In the genomic region with DNA sequence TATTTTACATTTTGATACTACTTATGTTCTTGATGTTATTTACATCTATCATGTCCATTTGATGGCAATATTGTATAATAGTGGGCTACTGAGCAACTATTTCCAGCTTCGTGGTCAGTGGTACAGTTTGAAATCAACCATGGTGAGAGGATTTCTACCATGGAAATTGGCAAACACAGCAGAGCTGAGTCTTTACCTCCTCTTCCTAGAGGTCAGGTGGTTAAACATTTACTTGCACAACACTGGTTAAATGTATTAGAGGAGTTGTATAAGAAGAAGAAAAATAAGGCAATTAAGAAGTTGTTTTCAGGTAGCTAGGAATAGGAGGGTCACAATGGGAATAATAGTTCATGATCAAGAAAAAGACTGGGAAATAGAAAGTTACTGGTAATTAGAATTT, we compare ENCODE assay signal across 16 cellular contexts. TPM values are rescaled to one million over a fixed set of nuclear protein-coding genes. Genes with fewer than 3 reads are reported as not detected.
DNase-seq lines count a peak whose midpoint lies in the region; ATAC-seq, FAIRE-seq and TF ChIP-seq lines count a peak whose summit lies in the region.
"Had no signal": no experiment of that assay in that cellular context is flagged by ENCODE, and none has a peak within 500 bp of the region (broad histone marks: within the 10 kb centered on the region; RNA-seq: fewer than 3 reads in every experiment).

No MANE protein-coding gene starts in this region.

- no peaks in the 10 kb centered on the region for H3K4me1 ChIP-seq in kidney (ENCODE audit: control insufficient read depth in 1 of 2, insufficient read depth in 1 of 2, low read depth in 1 of 2, low read length in 2 of 2)
- peaks cover 5 to 28% (median 23%) of the 10 kb centered on the region in 3 donors for H3K4me1 ChIP-seq in pancreas
- H3K4me1 ChIP-seq in stomach: peaks cover 4 to 30% (median 19%) of the 10 kb centered on the region in 4 donors

- no peak overlapping the region for H3K9ac ChIP-seq in kidney (ENCODE audit: low read length in 2 of 2)
- H3K9ac ChIP-seq: BLaER1 had no signal

- no peak overlapping the region for H3K27ac ChIP-seq in kidney (ENCODE audit: low read depth in 2 of 2, low read length in 2 of 2)
- no peak overlapping the region for H3K27ac ChIP-seq in pancreas
- H3K27ac ChIP-seq in stomach: no peak overlapping the region
- H3K27ac ChIP-seq: BLaER1 had no signal

- 17 to 27% methylated on average over 1 of the region's 1 CpG for WGBS in pancreas, 2 donors
- WGBS in stomach, 5 donors: 37 to 54% (median 40%) methylated on average over 1 of the region's 1 CpG

- TF ChIP-seq CTCF in kidney (IDR thresholded peaks at IDR 0.05; ENCODE audit: borderline replicate concordance, extremely low read depth, insufficient read depth) (no peak), pancreas (IDR thresholded peaks at IDR 0.05) (no peak), stomach (IDR thresholded peaks at IDR 0.05) (no peak)

- ATAC-seq in pancreas (peak in 3 of 4 donors; percentile 66 to 78 (median 69)), HG03095 (IDR thresholded peaks at IDR 0.05; ENCODE audit: unreplicated experiment) (no peak)
- ATAC-seq: HCT116 had no signal

- peak; percentile 38 for FAIRE-seq in kidney (lab: Jason Lieb, UNC)
- no peak for FAIRE-seq in pancreas (lab: Jason Lieb, UNC)
- FAIRE-seq: A204.1 had no signal

- H3K27me3 ChIP-seq in pancreas: no peaks in the 10 kb centered on the region
- no peaks in the 10 kb centered on the region for H3K27me3 ChIP-seq in stomach
- H3K27me3 ChIP-seq: BLaER1 had no signal

- TF ChIP-seq EP300 in stomach (IDR thresholded peaks at IDR 0.05): no peak

- no peak for TF ChIP-seq POLR2A in stomach (IDR thresholded peaks at IDR 0.05)

- DNase-seq in DMS53 (lab: John Stamatoyannopoulos, UW): peak; percentile 74
- DNase-seq in DMS79 (lab: John Stamatoyannopoulos, UW): peak; percentile 10
- no peak for DNase-seq in kidney
- DNase-seq in pancreas: no peak
- no peak for DNase-seq in stomach
- DNase-seq in DMS 273 (lab: John Stamatoyannopoulos, UW; ENCODE audit: unreplicated experiment): no peak
- DNase-seq: CD4-positive, alpha-beta memory T cell; GF-D8; GOT3; H7; HFFc6; KG1 had no signal

- H3K9me3 ChIP-seq in kidney (ENCODE audit: control insufficient read depth in 1 of 2, low read length in 2 of 2) (no peaks in the 10 kb centered on the region), pancreas (no peaks in the 10 kb centered on the region), stomach (no peaks in the 10 kb centered on the region)
- H3K9me3 ChIP-seq: BLaER1 had no signal

- intact Hi-C loops in kidney (cut with DNase I): no loop called here
- intact Hi-C loops in pancreas (cut with DNase I): no loop called here
- intact Hi-C loops in stomach (cut with DNase I; ENCODE audit: low total_unique reads): no loop called here

- no peaks in the 10 kb centered on the region for H3K36me3 ChIP-seq in kidney (ENCODE audit: control insufficient read depth in 1 of 2, insufficient read depth in 2 of 2, low read length in 2 of 2)
- H3K36me3 ChIP-seq in pancreas: no peaks in the 10 kb centered on the region
- H3K36me3 ChIP-seq in stomach: no peaks in the 10 kb centered on the region
- H3K36me3 ChIP-seq: BLaER1 had no signal

- no peak overlapping the region for H3K4me3 ChIP-seq in kidney (ENCODE audit: low read length in 2 of 2)
- H3K4me3 ChIP-seq in pancreas: no peak overlapping the region
- H3K4me3 ChIP-seq in stomach: no peak overlapping the region
- H3K4me3 ChIP-seq: BLaER1 had no signal

RNA-seq across cellular contexts. Expression of gene PPM1L, which starts 7.2 kb away (rescaled TPM):
- total RNA-seq in kidney (13.8 TPM), pancreas (10 to 100 TPM in 1 of 6 donors, 1 to 10 TPM in 5; 5.5 to 12.3 (median 7.1) TPM), stomach (10 to 100 TPM; 14.6 to 45.1 (median 27.2) TPM)
- polyA plus RNA-seq in kidney (ENCODE audit: insufficient read depth, low read depth, low replicate concordance) (2.8 TPM), pancreas (1 to 10 TPM; 2.3 to 3.5 TPM), stomach (1 to 10 TPM in 2 of 3 donors, under 1 TPM in 1; 0.61 to 2.6 (median 1.4) TPM)

Comparison
In these comparisons a context has a peak if more than half of its experiments do, and no peak if none do; other contexts are left out.
1. DNase-seq: peak in DMS53 (single experiment) and DMS79 (single experiment); none in kidney (single experiment), pancreas (0 of 6), stomach (single experiment) and DMS 273 (single experiment).